ENCODE assay signal across 1 cellular context in the genomic region with DNA sequence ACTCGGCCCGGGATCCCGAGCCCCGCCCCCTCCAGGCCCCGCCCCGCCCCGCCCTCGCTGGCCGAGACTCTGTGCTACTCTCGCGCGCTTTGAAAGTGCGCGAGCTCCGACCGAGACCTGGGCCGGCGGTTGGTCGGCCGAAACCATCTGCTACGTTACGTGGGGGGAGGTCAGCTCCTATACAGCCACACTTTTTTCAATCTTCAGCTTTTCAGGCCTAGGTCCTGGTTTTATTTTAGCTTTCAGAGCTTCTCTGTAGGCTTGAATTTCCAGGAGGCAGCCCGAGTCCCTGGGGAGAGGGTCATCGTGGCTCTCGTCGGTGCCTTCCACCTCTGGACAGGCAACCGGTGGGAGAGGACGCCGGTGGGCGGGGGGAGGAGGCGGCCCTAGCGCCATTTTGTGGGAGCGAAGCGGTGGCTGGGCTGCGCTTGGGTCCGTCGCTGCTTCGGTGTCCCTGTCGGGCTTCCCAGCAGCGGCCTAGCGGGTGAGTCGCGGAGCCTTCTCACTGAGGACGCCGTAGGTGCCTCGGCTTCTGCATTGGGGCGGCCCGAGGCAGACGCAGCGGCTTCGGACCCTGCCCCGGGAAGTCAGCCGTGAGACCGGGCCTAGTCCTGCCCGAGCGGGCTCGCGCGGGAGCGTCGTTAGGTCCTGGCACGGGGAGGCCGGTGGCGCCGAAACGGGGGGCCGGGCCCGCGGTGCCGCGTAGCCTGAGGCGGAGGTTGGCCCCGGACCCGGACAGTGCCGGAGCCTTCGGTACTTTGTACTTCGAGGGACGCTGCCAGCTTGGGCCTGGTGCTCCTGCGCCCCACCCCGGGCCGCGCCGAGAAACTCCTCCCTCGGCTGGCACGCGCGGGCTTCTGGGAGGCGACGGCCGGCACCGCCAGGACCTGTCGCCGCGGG.
TF ChIP-seq lines count a peak whose summit lies in the region.

A gene (plus strand): TSS at position 395 of the 900 bp plus-strand sequence. CDS start 1,074 bp downstream, outside the sequence.

TF ChIP-seq in HepG2, 621 proteins besides CTCF, POLR2A, EP300 and RAD21 (continued from another document and continues in another):
- TF ChIP-seq, protein P1, sequence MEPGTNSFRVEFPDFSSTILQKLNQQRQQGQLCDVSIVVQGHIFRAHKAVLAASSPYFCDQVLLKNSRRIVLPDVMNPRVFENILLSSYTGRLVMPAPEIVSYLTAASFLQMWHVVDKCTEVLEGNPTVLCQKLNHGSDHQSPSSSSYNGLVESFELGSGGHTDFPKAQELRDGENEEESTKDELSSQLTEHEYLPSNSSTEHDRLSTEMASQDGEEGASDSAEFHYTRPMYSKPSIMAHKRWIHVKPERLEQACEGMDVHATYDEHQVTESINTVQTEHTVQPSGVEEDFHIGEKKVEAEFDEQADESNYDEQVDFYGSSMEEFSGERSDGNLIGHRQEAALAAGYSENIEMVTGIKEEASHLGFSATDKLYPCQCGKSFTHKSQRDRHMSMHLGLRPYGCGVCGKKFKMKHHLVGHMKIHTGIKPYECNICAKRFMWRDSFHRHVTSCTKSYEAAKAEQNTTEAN (CRISPR knock-in tag; conservative IDR thresholded peaks at IDR 0.05), result peak; percentile 63
- TF ChIP-seq, protein P2, sequence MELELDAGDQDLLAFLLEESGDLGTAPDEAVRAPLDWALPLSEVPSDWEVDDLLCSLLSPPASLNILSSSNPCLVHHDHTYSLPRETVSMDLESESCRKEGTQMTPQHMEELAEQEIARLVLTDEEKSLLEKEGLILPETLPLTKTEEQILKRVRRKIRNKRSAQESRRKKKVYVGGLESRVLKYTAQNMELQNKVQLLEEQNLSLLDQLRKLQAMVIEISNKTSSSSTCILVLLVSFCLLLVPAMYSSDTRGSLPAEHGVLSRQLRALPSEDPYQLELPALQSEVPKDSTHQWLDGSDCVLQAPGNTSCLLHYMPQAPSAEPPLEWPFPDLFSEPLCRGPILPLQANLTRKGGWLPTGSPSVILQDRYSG (CRISPR knock-in tag; IDR thresholded peaks at IDR 0.05), result no peak
- TF ChIP-seq ZNF788 (CRISPR knock-in tag; IDR thresholded peaks at IDR 0.05; ENCODE audit: borderline replicate concordance), result peak; percentile 59; the same call in 1 of the 2 replicates
- peak; percentile 25; the same call in 1 of the 2 replicates for TF ChIP-seq KLF11 (CRISPR knock-in tag; IDR thresholded peaks at IDR 0.05)
- no peak for TF ChIP-seq JUNB (CRISPR knock-in tag; IDR thresholded peaks at IDR 0.05; ENCODE audit: borderline replicate concordance)
- TF ChIP-seq ZNF10 (CRISPR knock-in tag; IDR thresholded peaks at IDR 0.05; ENCODE audit: borderline replicate concordance, low read depth), result no peak; the same call in 1 of the 2 replicates
- peak; percentile 83; the same call in 1 of the 2 replicates for TF ChIP-seq SMAD1 (CRISPR knock-in tag; IDR thresholded peaks at IDR 0.05; ENCODE audit: borderline replicate concordance, low read depth)
- peak; percentile 96 for TF ChIP-seq BHLHE40 (IDR thresholded peaks at IDR 0.05; ENCODE audit: low read length)
- no peak for TF ChIP-seq ZMYM2 (CRISPR knock-in tag; IDR thresholded peaks at IDR 0.05)
- no peak for TF ChIP-seq RELA (CRISPR knock-in tag; IDR thresholded peaks at IDR 0.05)
- TF ChIP-seq ZNF496 (CRISPR knock-in tag; IDR thresholded peaks at IDR 0.05; ENCODE audit: insufficient replicate concordance), result no peak
- TF ChIP-seq ZBTB1 (CRISPR knock-in tag; IDR thresholded peaks at IDR 0.05; ENCODE audit: borderline replicate concordance), result 0 out of 2 replicates have a peak, but pooled peaks have one; percentile 12
- TF ChIP-seq MED13 (CRISPR knock-in tag; IDR thresholded peaks at IDR 0.05), result no peak; the same call in 1 of the 2 replicates
- peak; percentile 91 for TF ChIP-seq POLR2G (IDR thresholded peaks at IDR 0.05; ENCODE audit: low read depth, low read length)
- TF ChIP-seq, protein P3, sequence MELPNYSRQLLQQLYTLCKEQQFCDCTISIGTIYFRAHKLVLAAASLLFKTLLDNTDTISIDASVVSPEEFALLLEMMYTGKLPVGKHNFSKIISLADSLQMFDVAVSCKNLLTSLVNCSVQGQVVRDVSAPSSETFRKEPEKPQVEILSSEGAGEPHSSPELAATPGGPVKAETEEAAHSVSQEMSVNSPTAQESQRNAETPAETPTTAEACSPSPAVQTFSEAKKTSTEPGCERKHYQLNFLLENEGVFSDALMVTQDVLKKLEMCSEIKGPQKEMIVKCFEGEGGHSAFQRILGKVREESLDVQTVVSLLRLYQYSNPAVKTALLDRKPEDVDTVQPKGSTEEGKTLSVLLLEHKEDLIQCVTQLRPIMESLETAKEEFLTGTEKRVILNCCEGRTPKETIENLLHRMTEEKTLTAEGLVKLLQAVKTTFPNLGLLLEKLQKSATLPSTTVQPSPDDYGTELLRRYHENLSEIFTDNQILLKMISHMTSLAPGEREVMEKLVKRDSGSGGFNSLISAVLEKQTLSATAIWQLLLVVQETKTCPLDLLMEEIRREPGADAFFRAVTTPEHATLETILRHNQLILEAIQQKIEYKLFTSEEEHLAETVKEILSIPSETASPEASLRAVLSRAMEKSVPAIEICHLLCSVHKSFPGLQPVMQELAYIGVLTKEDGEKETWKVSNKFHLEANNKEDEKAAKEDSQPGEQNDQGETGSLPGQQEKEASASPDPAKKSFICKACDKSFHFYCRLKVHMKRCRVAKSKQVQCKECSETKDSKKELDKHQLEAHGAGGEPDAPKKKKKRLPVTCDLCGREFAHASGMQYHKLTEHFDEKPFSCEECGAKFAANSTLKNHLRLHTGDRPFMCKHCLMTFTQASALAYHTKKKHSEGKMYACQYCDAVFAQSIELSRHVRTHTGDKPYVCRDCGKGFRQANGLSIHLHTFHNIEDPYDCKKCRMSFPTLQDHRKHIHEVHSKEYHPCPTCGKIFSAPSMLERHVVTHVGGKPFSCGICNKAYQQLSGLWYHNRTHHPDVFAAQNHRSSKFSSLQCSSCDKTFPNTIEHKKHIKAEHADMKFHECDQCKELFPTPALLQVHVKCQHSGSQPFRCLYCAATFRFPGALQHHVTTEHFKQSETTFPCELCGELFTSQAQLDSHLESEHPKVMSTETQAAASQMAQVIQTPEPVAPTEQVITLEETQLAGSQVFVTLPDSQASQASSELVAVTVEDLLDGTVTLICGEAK (IDR thresholded peaks at IDR 0.05), result no peak
- TF ChIP-seq, protein P3 (CRISPR knock-in tag; IDR thresholded peaks at IDR 0.05), result peak; percentile 74
- TF ChIP-seq, protein P4, sequence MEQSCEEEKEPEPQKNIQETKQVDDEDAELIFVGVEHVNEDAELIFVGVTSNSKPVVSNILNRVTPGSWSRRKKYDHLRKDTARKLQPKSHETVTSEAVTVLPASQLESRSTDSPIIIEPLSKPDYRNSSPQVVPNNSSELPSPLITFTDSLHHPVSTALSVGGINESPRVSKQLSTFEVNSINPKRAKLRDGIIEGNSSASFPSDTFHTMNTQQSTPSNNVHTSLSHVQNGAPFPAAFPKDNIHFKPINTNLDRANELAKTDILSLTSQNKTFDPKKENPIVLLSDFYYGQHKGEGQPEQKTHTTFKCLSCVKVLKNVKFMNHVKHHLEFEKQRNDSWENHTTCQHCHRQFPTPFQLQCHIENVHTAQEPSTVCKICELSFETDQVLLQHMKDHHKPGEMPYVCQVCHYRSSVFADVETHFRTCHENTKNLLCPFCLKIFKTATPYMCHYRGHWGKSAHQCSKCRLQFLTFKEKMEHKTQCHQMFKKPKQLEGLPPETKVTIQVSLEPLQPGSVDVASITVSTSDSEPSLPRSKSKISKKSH (CRISPR knock-in tag; IDR thresholded peaks at IDR 0.05; ENCODE audit: borderline replicate concordance), result peak; percentile 88
- TF ChIP-seq, protein P5, sequence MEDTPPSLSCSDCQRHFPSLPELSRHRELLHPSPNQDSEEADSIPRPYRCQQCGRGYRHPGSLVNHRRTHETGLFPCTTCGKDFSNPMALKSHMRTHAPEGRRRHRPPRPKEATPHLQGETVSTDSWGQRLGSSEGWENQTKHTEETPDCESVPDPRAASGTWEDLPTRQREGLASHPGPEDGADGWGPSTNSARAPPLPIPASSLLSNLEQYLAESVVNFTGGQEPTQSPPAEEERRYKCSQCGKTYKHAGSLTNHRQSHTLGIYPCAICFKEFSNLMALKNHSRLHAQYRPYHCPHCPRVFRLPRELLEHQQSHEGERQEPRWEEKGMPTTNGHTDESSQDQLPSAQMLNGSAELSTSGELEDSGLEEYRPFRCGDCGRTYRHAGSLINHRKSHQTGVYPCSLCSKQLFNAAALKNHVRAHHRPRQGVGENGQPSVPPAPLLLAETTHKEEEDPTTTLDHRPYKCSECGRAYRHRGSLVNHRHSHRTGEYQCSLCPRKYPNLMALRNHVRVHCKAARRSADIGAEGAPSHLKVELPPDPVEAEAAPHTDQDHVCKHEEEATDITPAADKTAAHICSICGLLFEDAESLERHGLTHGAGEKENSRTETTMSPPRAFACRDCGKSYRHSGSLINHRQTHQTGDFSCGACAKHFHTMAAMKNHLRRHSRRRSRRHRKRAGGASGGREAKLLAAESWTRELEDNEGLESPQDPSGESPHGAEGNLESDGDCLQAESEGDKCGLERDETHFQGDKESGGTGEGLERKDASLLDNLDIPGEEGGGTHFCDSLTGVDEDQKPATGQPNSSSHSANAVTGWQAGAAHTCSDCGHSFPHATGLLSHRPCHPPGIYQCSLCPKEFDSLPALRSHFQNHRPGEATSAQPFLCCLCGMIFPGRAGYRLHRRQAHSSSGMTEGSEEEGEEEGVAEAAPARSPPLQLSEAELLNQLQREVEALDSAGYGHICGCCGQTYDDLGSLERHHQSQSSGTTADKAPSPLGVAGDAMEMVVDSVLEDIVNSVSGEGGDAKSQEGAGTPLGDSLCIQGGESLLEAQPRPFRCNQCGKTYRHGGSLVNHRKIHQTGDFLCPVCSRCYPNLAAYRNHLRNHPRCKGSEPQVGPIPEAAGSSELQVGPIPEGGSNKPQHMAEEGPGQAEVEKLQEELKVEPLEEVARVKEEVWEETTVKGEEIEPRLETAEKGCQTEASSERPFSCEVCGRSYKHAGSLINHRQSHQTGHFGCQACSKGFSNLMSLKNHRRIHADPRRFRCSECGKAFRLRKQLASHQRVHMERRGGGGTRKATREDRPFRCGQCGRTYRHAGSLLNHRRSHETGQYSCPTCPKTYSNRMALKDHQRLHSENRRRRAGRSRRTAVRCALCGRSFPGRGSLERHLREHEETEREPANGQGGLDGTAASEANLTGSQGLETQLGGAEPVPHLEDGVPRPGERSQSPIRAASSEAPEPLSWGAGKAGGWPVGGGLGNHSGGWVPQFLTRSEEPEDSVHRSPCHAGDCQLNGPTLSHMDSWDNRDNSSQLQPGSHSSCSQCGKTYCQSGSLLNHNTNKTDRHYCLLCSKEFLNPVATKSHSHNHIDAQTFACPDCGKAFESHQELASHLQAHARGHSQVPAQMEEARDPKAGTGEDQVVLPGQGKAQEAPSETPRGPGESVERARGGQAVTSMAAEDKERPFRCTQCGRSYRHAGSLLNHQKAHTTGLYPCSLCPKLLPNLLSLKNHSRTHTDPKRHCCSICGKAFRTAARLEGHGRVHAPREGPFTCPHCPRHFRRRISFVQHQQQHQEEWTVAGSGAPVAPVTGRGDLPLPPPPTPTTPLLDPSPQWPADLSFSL (CRISPR knock-in tag; IDR thresholded peaks at IDR 0.05), result no peak
- TF ChIP-seq FOXP1 (IDR thresholded peaks at IDR 0.05), result no peak
- no peak for TF ChIP-seq FOXP1 (CRISPR knock-in tag; IDR thresholded peaks at IDR 0.05)
- peak; percentile 59; the same call in 1 of the 2 replicates for TF ChIP-seq ELF4 (CRISPR knock-in tag; IDR thresholded peaks at IDR 0.05; ENCODE audit: borderline replicate concordance)
- TF ChIP-seq PHF20 (CRISPR knock-in tag; IDR thresholded peaks at IDR 0.05), result peak; percentile 66; the same call in 1 of the 2 replicates
- TF ChIP-seq, protein P6, sequence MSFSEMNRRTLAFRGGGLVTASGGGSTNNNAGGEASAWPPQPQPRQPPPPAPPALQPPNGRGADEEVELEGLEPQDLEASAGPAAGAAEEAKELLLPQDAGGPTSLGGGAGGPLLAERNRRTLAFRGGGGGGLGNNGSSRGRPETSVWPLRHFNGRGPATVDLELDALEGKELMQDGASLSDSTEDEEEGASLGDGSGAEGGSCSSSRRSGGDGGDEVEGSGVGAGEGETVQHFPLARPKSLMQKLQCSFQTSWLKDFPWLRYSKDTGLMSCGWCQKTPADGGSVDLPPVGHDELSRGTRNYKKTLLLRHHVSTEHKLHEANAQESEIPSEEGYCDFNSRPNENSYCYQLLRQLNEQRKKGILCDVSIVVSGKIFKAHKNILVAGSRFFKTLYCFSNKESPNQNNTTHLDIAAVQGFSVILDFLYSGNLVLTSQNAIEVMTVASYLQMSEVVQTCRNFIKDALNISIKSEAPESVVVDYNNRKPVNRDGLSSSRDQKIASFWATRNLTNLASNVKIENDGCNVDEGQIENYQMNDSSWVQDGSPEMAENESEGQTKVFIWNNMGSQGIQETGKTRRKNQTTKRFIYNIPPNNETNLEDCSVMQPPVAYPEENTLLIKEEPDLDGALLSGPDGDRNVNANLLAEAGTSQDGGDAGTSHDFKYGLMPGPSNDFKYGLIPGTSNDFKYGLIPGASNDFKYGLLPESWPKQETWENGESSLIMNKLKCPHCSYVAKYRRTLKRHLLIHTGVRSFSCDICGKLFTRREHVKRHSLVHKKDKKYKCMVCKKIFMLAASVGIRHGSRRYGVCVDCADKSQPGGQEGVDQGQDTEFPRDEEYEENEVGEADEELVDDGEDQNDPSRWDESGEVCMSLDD (CRISPR knock-in tag; IDR thresholded peaks at IDR 0.05; ENCODE audit: borderline replicate concordance), result no peak
- TF ChIP-seq FLYWCH1 (CRISPR knock-in tag; IDR thresholded peaks at IDR 0.05), result no peak
- TF ChIP-seq FOXC1 (CRISPR knock-in tag; IDR thresholded peaks at IDR 0.05; ENCODE audit: borderline replicate concordance), result peak; percentile 90; the same call in 1 of the 2 replicates
- no peak for TF ChIP-seq ZNF883 (CRISPR knock-in tag; IDR thresholded peaks at IDR 0.05; ENCODE audit: not compliant biosample characterization)
- TF ChIP-seq KLF9 (CRISPR knock-in tag; IDR thresholded peaks at IDR 0.05; ENCODE audit: low read depth), result no peak
- peak; percentile 88 for TF ChIP-seq ZNF501 (CRISPR knock-in tag; IDR thresholded peaks at IDR 0.05)
